9 cellular contexts compared by ENCODE assay signal in the genomic region with DNA sequence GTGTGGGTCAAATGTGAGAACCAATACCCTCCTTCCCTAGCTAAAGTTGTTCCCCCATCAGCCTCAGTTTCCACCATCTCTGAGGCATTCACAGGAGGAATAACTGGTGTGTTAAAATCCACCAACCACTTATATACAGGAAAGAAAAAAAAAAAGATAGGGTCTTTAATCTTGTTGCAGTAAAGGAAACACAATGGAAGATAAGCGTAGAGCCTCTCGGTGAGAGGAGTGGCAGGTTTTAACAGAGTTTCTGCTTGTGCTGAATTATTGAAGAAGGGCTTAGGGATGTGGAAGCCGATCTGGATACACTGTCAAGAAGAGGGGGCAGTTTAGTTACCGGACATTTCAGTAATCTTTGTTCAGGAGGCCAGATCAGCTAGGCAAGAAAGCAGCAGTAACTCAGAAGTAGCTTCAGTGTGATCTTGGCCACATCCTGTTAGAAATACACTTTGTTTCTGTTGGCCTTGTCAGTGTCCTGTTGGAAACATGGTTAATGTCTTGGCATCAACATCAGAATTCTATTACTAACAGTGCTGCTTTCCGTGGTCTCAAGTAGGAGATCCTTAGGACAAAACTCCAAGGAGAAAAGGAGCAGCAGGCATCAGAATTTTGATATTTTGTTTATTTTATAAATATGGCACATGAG. TPM values are rescaled to one million over a fixed set of nuclear protein-coding genes. Genes with fewer than 3 reads are reported as not detected.
DNase-seq lines count a peak whose midpoint lies in the region; ATAC-seq, FAIRE-seq and TF ChIP-seq lines count a peak whose summit lies in the region.
"Not testable (repeated sequence)": the region's sequence is repeated elsewhere in the genome, so short reads cannot be mapped to it uniquely, and the experiment has no call there.
"Had no signal": no experiment of that assay in that cellular context is flagged by ENCODE, and none has a peak within 500 bp of the region (broad histone marks: within the 10 kb centered on the region; RNA-seq: fewer than 3 reads in every experiment).

No MANE protein-coding gene starts in this region.

- POLR2A ChIA-PET in A673 (lab: Charles Lee; ENCODE audit: low non-redundant PET) = not testable (repeated sequence)

- not testable (repeated sequence) for TF ChIP-seq CTCF in A673 (conservative IDR thresholded peaks at IDR 0.05; ENCODE audit: low read depth, low read length); dorsolateral prefrontal cortex (IDR thresholded peaks at IDR 0.05 in 54 of 56, conservative IDR thresholded peaks at IDR 0.05 in 2 of 56; ENCODE audit: low read depth in 1 of 56, partially characterized antibody in 56 of 56); heart left ventricle (IDR thresholded peaks at IDR 0.05); spleen (IDR thresholded peaks at IDR 0.05 in 8 of 11, conservative IDR thresholded peaks at IDR 0.05 in 3 of 11)

- peaks cover 34% of the 10 kb centered on the region for H3K4me1 Mint-ChIP-seq in T-helper 1 cell treated with Interleukin-12 subunit alpha and Interleukin-12 subunit beta and Interleukin-4 antibody, amounts not matched to agents 30 μg/mL and 1 μg/mL, for 36 hours (ENCODE audit: low read depth)

- WGBS in heart left ventricle, 4 donors = 18 to 29% (median 24%) methylated on average over 5 of the region's 5 CpGs
- 40 to 50% (median 41%) methylated on average over 5 of the region's 5 CpGs for WGBS in spleen, 5 donors

- not testable (repeated sequence) for BruUV-seq in A673 (replicated peaks; lab: Mats Ljungman, UMichigan)

- H3K4me3 ChIP-seq in A673 (ENCODE audit: low read depth, low read length, poor library complexity, severe bottlenecking); dorsolateral prefrontal cortex; heart left ventricle; muscle layer of duodenum (ENCODE audit: low read depth in 1 of 2, low read length in 2 of 2); spleen: not testable (repeated sequence)
- peak overlapping the region; percentile 63 for H3K4me3 ChIP-seq in adipocyte (ENCODE audit: low read length)

- H3K9me3 ChIP-seq in A673 (ENCODE audit: low read depth, low read length, poor library complexity, severe bottlenecking); adipocyte (ENCODE audit: control insufficient read depth, low read length); heart left ventricle; muscle layer of duodenum (ENCODE audit: control insufficient read depth in 1 of 2, low read length in 2 of 2); spleen: not testable (repeated sequence)

- H3K9ac ChIP-seq in adipocyte (ENCODE audit: low read length) = peak overlapping the region; percentile 62

- H3K27me3 Mint-ChIP-seq in T-helper 1 cell treated with Interleukin-12 subunit alpha and Interleukin-12 subunit beta and Interleukin-4 antibody, amounts not matched to agents 30 μg/mL and 1 μg/mL, for 36 hours (ENCODE audit: low read depth) = not testable (repeated sequence)

- not testable (repeated sequence) for H3K36me3 Mint-ChIP-seq in T-helper 1 cell treated with Interleukin-12 subunit alpha and Interleukin-12 subunit beta and Interleukin-4 antibody, amounts not matched to agents 30 μg/mL and 1 μg/mL, for 36 hours (ENCODE audit: low read depth)

- CTCF ChIA-PET in A673 (lab: Charles Lee) = not testable (repeated sequence)

- peak overlapping the region; percentile 41 for H3K4me3 Mint-ChIP-seq in T-helper 1 cell treated with Interleukin-12 subunit alpha and Interleukin-12 subunit beta and Interleukin-4 antibody, amounts not matched to agents 30 μg/mL and 1 μg/mL, for 36 hours

- intact Hi-C loops in A673 (cut with micrococcal nuclease; ENCODE audit: unreplicated experiment); dorsolateral prefrontal cortex (cut with DNase I); heart left ventricle (cut with DNase I); spleen (cut with DNase I; ENCODE audit: low total_unique reads): not testable (repeated sequence)

- not testable (repeated sequence) for H3K4me1 ChIP-seq in A673 (ENCODE audit: insufficient read depth, low read length, poor library complexity, severe bottlenecking); muscle layer of duodenum (ENCODE audit: control insufficient read depth in 1 of 2, insufficient read depth in 2 of 2, low read length in 2 of 2)
- H3K4me1 ChIP-seq in adipocyte (ENCODE audit: control insufficient read depth, insufficient read depth, low read length) (peaks cover 22% of the 10 kb centered on the region), heart left ventricle (peaks cover 0 to 53% (median 27%) of the 10 kb centered on the region in 12 donors), spleen (peaks cover 5 to 55% (median 33%) of the 10 kb centered on the region in 6 donors)

- TF ChIP-seq POLR2A in heart left ventricle (IDR thresholded peaks at IDR 0.05); spleen (IDR thresholded peaks at IDR 0.05): not testable (repeated sequence)

- not testable (repeated sequence) for H3K9me3 Mint-ChIP-seq in T-helper 1 cell treated with Interleukin-12 subunit alpha and Interleukin-12 subunit beta and Interleukin-4 antibody, amounts not matched to agents 30 μg/mL and 1 μg/mL, for 36 hours

- peak overlapping the region; percentile 83 for H3K27ac Mint-ChIP-seq in T-helper 1 cell treated with Interleukin-12 subunit alpha and Interleukin-12 subunit beta and Interleukin-4 antibody, amounts not matched to agents 30 μg/mL and 1 μg/mL, for 36 hours

- peak; percentile 56 for FAIRE-seq in GM19239 (lab: Jason Lieb, UNC)

- not testable (repeated sequence) for H3K36me3 ChIP-seq in A673 (ENCODE audit: insufficient read depth, low read length, poor library complexity, severe bottlenecking); adipocyte (ENCODE audit: control insufficient read depth, insufficient read depth, low read length, severe bottlenecking); heart left ventricle; muscle layer of duodenum (ENCODE audit: control insufficient read depth in 1 of 2, insufficient read depth in 2 of 2, low read length in 2 of 2); spleen

- H3K27me3 ChIP-seq in A673 (replicated peaks; ENCODE audit: insufficient read depth, low read depth, low read length, poor library complexity); adipocyte (replicated peaks; ENCODE audit: control insufficient read depth, insufficient read depth, low read length); dorsolateral prefrontal cortex; heart left ventricle; muscle layer of duodenum (ENCODE audit: low read depth, low read length); spleen (replicated peaks in 1 of 7): not testable (repeated sequence)

- ATAC-seq in heart left ventricle = peak; percentile 72 to 84 (median 80)

- not testable (repeated sequence) for DNase-seq in A673 (ENCODE audit: low spot score); GM19239 (ENCODE audit: insufficient read length, low spot score); dorsolateral prefrontal cortex; spleen
- peak; percentile 47 for DNase-seq in adipocyte (ENCODE audit: low read depth)
- peak in 1 of 5 donors; percentile 26 for DNase-seq in heart left ventricle

- peak overlapping the region; percentile 57 for H3K27ac ChIP-seq in A673 (ENCODE audit: low read depth, low read length, poor library complexity, severe bottlenecking)
- peak overlapping the region in 42 of 59 donors; percentile 1 to 80 (median 52) for H3K27ac ChIP-seq in dorsolateral prefrontal cortex
- H3K27ac ChIP-seq in heart left ventricle = peak overlapping the region; percentile 37 to 84 (median 72)
- peak overlapping the region; percentile 45 for H3K27ac ChIP-seq in muscle layer of duodenum (ENCODE audit: low read length)
- peak overlapping the region; percentile 27 to 84 (median 72) for H3K27ac ChIP-seq in spleen

RNA-seq across cellular contexts. Expression of a gene that starts 40.7 kb away (rescaled TPM):
- total RNA-seq in A673 (2021) (0.13 TPM in 1 of 2 replicates, not detected in the other), dorsolateral prefrontal cortex (1 to 10 TPM in 51 of 120 experiments, under 1 TPM in 53, not detected in 16; 0.22 to 3.6 (median 0.98) TPM), heart left ventricle (under 1 TPM in 4 of 9 donors, not detected in 5; 0.20 to 0.32 (median 0.25) TPM), spleen (under 1 TPM in 4 of 7 donors, not detected in 3; 0.64 to 0.82 (median 0.75) TPM)
- polyA plus RNA-seq in heart left ventricle (under 1 TPM; 0.08 TPM), spleen (under 1 TPM in 2 of 3 donors, not detected in 1; 0.06 to 0.13 TPM)
- total RNA-seq: H1 had no signal
- polyA plus RNA-seq: H1 had no signal

RNA-seq across cellular contexts. Expression of a gene that starts 43.3 kb away (rescaled TPM):
- total RNA-seq in A673 (2021) (30.6 and 32.2 TPM in 2 replicates), dorsolateral prefrontal cortex (10 to 100 TPM in 118 of 120 experiments, 1 to 10 TPM in 2; 8.2 to 28.9 (median 18.4) TPM), heart left ventricle (10 to 100 TPM in 2 of 9 donors, 1 to 10 TPM in 7; 2.0 to 14.9 (median 5.0) TPM), spleen (10 to 100 TPM in 4 of 7 donors, 1 to 10 TPM in 3; 3.5 to 14.9 (median 10.1) TPM)
- polyA plus RNA-seq in heart left ventricle (10 to 100 TPM; 11.4 to 12.2 TPM), spleen (10 to 100 TPM in 2 of 3 donors, 1 to 10 TPM in 1; 7.9 to 12.9 (median 11.4) TPM)
